Comparison of ENCODE assay signal across 19 cellular contexts in genomic region chr2:41413813-41414485, GRCh38.
"Had no signal": no experiment of that assay in that cellular context is flagged by ENCODE, and none has a peak within 500 bp of the region (broad histone marks: within the 10 kb centered on the region; RNA-seq: fewer than 3 reads in every experiment).

No MANE protein-coding gene starts in this region.

- H3K4me3 ChIP-seq: Peyer's patch had no signal

- H3K27me3 ChIP-seq: Peyer's patch had no signal

- H3K36me3 ChIP-seq: Peyer's patch had no signal

- ATAC-seq: activated CD8-positive, alpha-beta T cell treated with anti-CD3 and anti-CD28 coated beads, Interleukin-2, amount 10 ng/mL, durations not matched to agents 7 days and 5 days; T-helper 17 cell had no signal

- H3K9me3 ChIP-seq: Peyer's patch had no signal

- DNase-seq: activated CD4-positive, alpha-beta T cell treated with anti-CD3 and anti-CD28 coated beads, Interleukin-2, amount 50 U/mL, for 4 hours; activated CD4-positive, CD25-positive, alpha-beta regulatory T cell treated with anti-CD3 and anti-CD28 coated beads, Interleukin-2, amount 50 U/mL, for 72 hours; activated CD8-positive, alpha-beta memory T cell treated with anti-CD3 and anti-CD28 coated beads, Interleukin-2, amount 50 U/mL, for 48 hours; activated naive CD4-positive, alpha-beta T cell treated with anti-CD3 and anti-CD28 coated beads, Interleukin-2, amount 50 U/mL, for 16 hours; activated naive CD8-positive, alpha-beta T cell treated with anti-CD3 and anti-CD28 coated beads, Interleukin-2, amount 10 ng/mL, durations not matched to agents 7 days and 5 days; activated T-cell treated with anti-CD3 and anti-CD28 coated beads, Interleukin-2, amount 50 U/mL, for 1 hour; aorta; central memory CD4-positive, alpha-beta T cell; NCI-H1092; NCI-H1417 treated with DMSO at 0.1 percent for 48 hours; NCI-H2029; NCI-H2107; NCI-H510A; NK-92 treated with Interleukin-12 subunit alpha and Interleukin-12 subunit beta, amount 100 ng/mL, for 24 hours; Peyer's patch; T-helper 17 cell; T-helper 9 cell had no signal

- H3K27ac ChIP-seq: Peyer's patch, RWPE1 had no signal

- H3K4me1 ChIP-seq: Peyer's patch had no signal
